Comparison of ENCODE assay signal across 34 cellular contexts in genomic region chr7:113610572-113610971, GRCh38.
"Had no signal": no experiment of that assay in that cellular context is flagged by ENCODE, and none has a peak within 500 bp of the region (broad histone marks: within the 10 kb centered on the region; RNA-seq: fewer than 3 reads in every experiment).

No MANE protein-coding gene starts in this region.

- H3K27me3 ChIP-seq: MG63 had no signal

- H3K4me3 ChIP-seq: MG63 had no signal

- DNase-seq: Karpas-422, Kasumi-1, MG63, MM.1S, MV-4-11, NCI-H1048, NCI-H1092, NCI-H1092 treated with DMSO at 0.1 percent for 48 hours, NCI-H1105, NCI-H1105 treated with DMSO at 0.1 percent for 48 hours, NCI-H1417, NCI-H1417 treated with DMSO at 0.1 percent for 48 hours, NCI-H1436, NCI-H1436 treated with DMSO at 0.1 percent for 48 hours, NCI-H146, NCI-H1694, NCI-H1694 treated with DMSO at 0.1 percent for 48 hours, NCI-H187, NCI-H187 treated with DMSO at 0.1 percent for 48 hours, NCI-H1930, NCI-H2029, NCI-H2029 treated with DMSO at 0.1 percent for 48 hours, NCI-H2081, NCI-H2081 treated with DMSO at 0.1 percent for 48 hours, NCI-H2107, NCI-H2171, NCI-H2171 treated with DMSO at 0.1 percent for 48 hours, NCI-H2227 treated with DMSO at 0.1 percent for 48 hours, NCI-H226, NCI-H345, NCI-H446, NCI-H446 treated with DMSO at 0.1 percent for 48 hours, NCI-H510A, NCI-H510A treated with DMSO at 0.1 percent for 48 hours had no signal

- H3K9me3 ChIP-seq: MG63 had no signal

- H3K36me3 ChIP-seq: MG63 had no signal
